ENCODE assay signal across 8 cellular contexts in the genomic region with DNA sequence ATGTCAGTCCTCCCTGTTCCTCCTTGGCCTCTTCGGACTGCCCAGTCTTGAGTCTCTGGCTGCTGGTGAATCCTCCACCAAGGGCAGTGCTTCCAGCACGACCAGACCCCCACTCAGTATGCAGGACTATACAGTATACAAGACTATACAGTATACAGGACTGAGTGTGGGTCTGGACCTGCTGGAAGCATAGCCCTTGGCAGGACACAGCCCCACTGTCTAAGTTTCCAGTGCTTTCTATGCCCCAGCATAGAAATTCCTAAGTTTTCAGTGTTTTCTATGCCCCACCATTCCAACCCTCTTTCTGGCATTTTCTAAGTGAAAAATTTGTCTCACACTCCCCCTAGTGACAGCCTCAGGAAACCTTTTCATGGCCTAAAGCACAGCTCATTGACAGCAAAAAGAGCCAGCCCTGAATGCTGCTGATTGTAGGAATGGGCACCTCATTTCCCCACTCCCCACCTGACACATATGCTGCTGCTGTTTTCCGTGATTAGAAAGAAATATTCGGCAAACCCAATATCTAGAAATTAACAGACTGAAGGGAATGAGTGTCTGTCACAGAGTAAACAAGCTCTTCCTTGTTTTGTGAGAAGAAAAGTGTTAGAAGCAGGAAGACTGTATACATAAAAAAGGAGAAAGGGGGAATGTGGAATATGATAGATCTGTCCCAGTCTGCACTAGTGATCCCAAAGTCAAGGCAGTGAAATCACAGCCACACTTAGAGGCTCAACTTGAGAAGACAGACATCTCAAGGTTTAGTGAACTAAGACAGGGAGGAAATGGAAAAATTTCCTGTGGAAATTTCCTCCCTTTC.
A peak's percentile ranks its signal among the peaks of the same experiment; 100 is the strongest.
DNase-seq lines count a peak whose midpoint lies in the region; ATAC-seq and TF ChIP-seq lines count a peak whose summit lies in the region.

No MANE protein-coding gene starts in this region.

- H3K9me3 ChIP-seq in GM23248 (ENCODE audit: low read depth) = no peaks in the 10 kb centered on the region

- H3K4me1 ChIP-seq in GM23248 (ENCODE audit: insufficient read depth) = peaks cover 4% of the 10 kb centered on the region
- H3K4me1 ChIP-seq in KMS-11 (ENCODE audit: low read depth, poor library complexity, severe bottlenecking) = no peaks in the 10 kb centered on the region

- H2AFZ ChIP-seq in GM23248 (peak overlapping the region; percentile 87), KMS-11 (ENCODE audit: low read depth) (peak overlapping the region; percentile 34; the same call in 1 of the 2 replicates)

- H3K4me3 Mint-ChIP-seq in activated naive CD8-positive, alpha-beta T cell treated with anti-CD3 and anti-CD28 coated beads, Interleukin-2, amount 50 U/mL, for 24 hours = no peak overlapping the region
- H3K4me3 Mint-ChIP-seq in activated naive CD8-positive, alpha-beta T cell treated with anti-CD3 and anti-CD28 coated beads for 36 hours = no peak overlapping the region
- no peak overlapping the region for H3K4me3 Mint-ChIP-seq in osteocyte (ENCODE audit: unreplicated experiment)

- 21 to 22% methylated on average over 4 of the region's 4 CpGs for WGBS in GM23248 (ENCODE audit: low coverage in 1 of 2, low lambda C conversion rate in 2 of 2, missing lambda C conversion rate in 2 of 2), 2 experiments

- H3K27ac Mint-ChIP-seq in activated naive CD8-positive, alpha-beta T cell treated with anti-CD3 and anti-CD28 coated beads, Interleukin-2, amount 50 U/mL, for 24 hours = no peak overlapping the region
- H3K27ac Mint-ChIP-seq in activated naive CD8-positive, alpha-beta T cell treated with anti-CD3 and anti-CD28 coated beads for 36 hours = no peak overlapping the region
- no peak overlapping the region for H3K27ac Mint-ChIP-seq in osteocyte (ENCODE audit: unreplicated experiment)

- no peaks in the 10 kb centered on the region for H3K4me1 Mint-ChIP-seq in activated naive CD8-positive, alpha-beta T cell treated with anti-CD3 and anti-CD28 coated beads, Interleukin-2, amount 50 U/mL, for 24 hours
- no peaks in the 10 kb centered on the region for H3K4me1 Mint-ChIP-seq in activated naive CD8-positive, alpha-beta T cell treated with anti-CD3 and anti-CD28 coated beads for 36 hours
- peaks cover 26% of the 10 kb centered on the region for H3K4me1 Mint-ChIP-seq in osteocyte (ENCODE audit: unreplicated experiment)

- peak; percentile 1 for DNase-seq in activated naive CD8-positive, alpha-beta T cell treated with anti-CD3 and anti-CD28 coated beads, Interleukin-2, amount 50 U/mL, for 24 hours
- no peak for DNase-seq in activated naive CD8-positive, alpha-beta T cell treated with anti-CD3 and anti-CD28 coated beads for 36 hours
- DNase-seq in GM23248 (peak; percentile 76), SKM-1 (lab: John Stamatoyannopoulos, UW; ENCODE audit: unreplicated experiment) (peak; percentile 20), fibroblast of villous mesenchyme (ENCODE audit: low read depth) (peak; percentile 65), osteocyte (ENCODE audit: extremely low spot score, unreplicated experiment) (no peak), GOT3 (lab: John Stamatoyannopoulos, UW) (no peak)

- H3K4me3 ChIP-seq in GM23248 = no peak overlapping the region
- no peak overlapping the region for H3K4me3 ChIP-seq in KMS-11 (IDR thresholded peaks at IDR 0.05; ENCODE audit: insufficient read depth, low read depth, low read length)
- H3K4me3 ChIP-seq in fibroblast of villous mesenchyme (ENCODE audit: low read depth, low read length) = no peak overlapping the region

- peak; percentile 63 for TF ChIP-seq CTCF in KMS-11 (conservative IDR thresholded peaks at IDR 0.05; ENCODE audit: low read depth, low read length)
- peak; percentile 91 for TF ChIP-seq CTCF in fibroblast of villous mesenchyme (IDR thresholded peaks at IDR 0.05; ENCODE audit: insufficient read depth, low read depth, low read length)
- peak; percentile 89 for TF ChIP-seq CTCF in osteocyte (IDR thresholded peaks at IDR 0.05)

- H3K27me3 ChIP-seq in GM23248 (replicated peaks; ENCODE audit: insufficient read depth) (no peaks in the 10 kb centered on the region), KMS-11 (ENCODE audit: insufficient read depth, low read depth) (no peaks in the 10 kb centered on the region)

- H3K9ac ChIP-seq in GM23248 (peak overlapping the region; percentile 18), KMS-11 (no peak overlapping the region)

- H3F3A ChIP-seq in GM23248 (ENCODE audit: insufficient read depth) = peaks cover 3% of the 10 kb centered on the region

- ATAC-seq in activated naive CD8-positive, alpha-beta T cell treated with anti-CD3 and anti-CD28 coated beads, Interleukin-2, amount 50 U/mL, for 24 hours = peak; percentile 36

- no peaks in the 10 kb centered on the region for H3K79me2 ChIP-seq in GM23248 (ENCODE audit: insufficient read depth)
- H3K79me2 ChIP-seq in KMS-11 (ENCODE audit: insufficient read depth, low read depth) = no peaks in the 10 kb centered on the region

- H3K36me3 Mint-ChIP-seq in activated naive CD8-positive, alpha-beta T cell treated with anti-CD3 and anti-CD28 coated beads, Interleukin-2, amount 50 U/mL, for 24 hours (ENCODE audit: low read depth) = no peaks in the 10 kb centered on the region
- no peaks in the 10 kb centered on the region for H3K36me3 Mint-ChIP-seq in activated naive CD8-positive, alpha-beta T cell treated with anti-CD3 and anti-CD28 coated beads for 36 hours
- no peaks in the 10 kb centered on the region for H3K36me3 Mint-ChIP-seq in osteocyte (ENCODE audit: unreplicated experiment)

- H4K20me1 ChIP-seq in GM23248 (ENCODE audit: insufficient read depth) (no peaks in the 10 kb centered on the region), KMS-11 (ENCODE audit: insufficient read depth) (no peaks in the 10 kb centered on the region)

- no peaks in the 10 kb centered on the region for H3K27me3 Mint-ChIP-seq in activated naive CD8-positive, alpha-beta T cell treated with anti-CD3 and anti-CD28 coated beads, Interleukin-2, amount 50 U/mL, for 24 hours
- no peaks in the 10 kb centered on the region for H3K27me3 Mint-ChIP-seq in activated naive CD8-positive, alpha-beta T cell treated with anti-CD3 and anti-CD28 coated beads for 36 hours
- H3K27me3 Mint-ChIP-seq in osteocyte (ENCODE audit: unreplicated experiment) = no peaks in the 10 kb centered on the region

- no peaks in the 10 kb centered on the region for H3K36me3 ChIP-seq in GM23248 (ENCODE audit: low read depth)
- H3K36me3 ChIP-seq in KMS-11 (ENCODE audit: insufficient read depth) = no peaks in the 10 kb centered on the region

- H3K9me2 ChIP-seq in GM23248 (ENCODE audit: insufficient read depth) = no peaks in the 10 kb centered on the region

- no peaks in the 10 kb centered on the region for H3K9me3 Mint-ChIP-seq in activated naive CD8-positive, alpha-beta T cell treated with anti-CD3 and anti-CD28 coated beads, Interleukin-2, amount 50 U/mL, for 24 hours
- H3K9me3 Mint-ChIP-seq in activated naive CD8-positive, alpha-beta T cell treated with anti-CD3 and anti-CD28 coated beads for 36 hours = no peaks in the 10 kb centered on the region
- peaks cover 4% of the 10 kb centered on the region for H3K9me3 Mint-ChIP-seq in osteocyte (ENCODE audit: unreplicated experiment)

- H3K4me2 ChIP-seq in GM23248 (ENCODE audit: unreplicated experiment) (no peak overlapping the region), KMS-11 (no peak overlapping the region)

- in situ Hi-C loops in GM23248 (cut with MboI) = no loop called here

- H3K27ac ChIP-seq in GM23248 (no peak overlapping the region), KMS-11 (no peak overlapping the region)

Comparison
In these comparisons a context has a peak if more than half of its experiments do, and no peak if none do; other contexts are left out.
1. DNase-seq: peak in activated naive CD8-positive, alpha-beta T cell treated with anti-CD3 and anti-CD28 coated beads, Interleukin-2, amount 50 U/mL, for 24 hours (single experiment), GM23248 (single experiment), SKM-1 (single experiment) and fibroblast of villous mesenchyme (single experiment); none in activated naive CD8-positive, alpha-beta T cell treated with anti-CD3 and anti-CD28 coated beads for 36 hours (single experiment), osteocyte (single experiment) and GOT3 (single experiment).
2. Peak in every context shown above with its lines, with median percentiles within 50 percentile points of each other: CTCF ChIP-seq.